14 cellular contexts compared by ENCODE assay signal in genomic region chr16:87864331-87864989, GRCh38. TPM values are rescaled to one million over a fixed set of nuclear protein-coding genes. Genes with fewer than 3 reads are reported as not detected.
DNase-seq lines count a peak whose midpoint lies in the region; ATAC-seq and TF ChIP-seq lines count a peak whose summit lies in the region.
"Had no signal": no experiment of that assay in that cellular context is flagged by ENCODE, and none has a peak within 500 bp of the region (broad histone marks: within the 10 kb centered on the region; RNA-seq: fewer than 3 reads in every experiment).

No MANE protein-coding gene starts in this region.

- H3K27me3 Mint-ChIP-seq in activated naive CD4-positive, alpha-beta T cell treated with anti-CD3 and anti-CD28 coated beads, Interleukin-2, amount 50 U/mL, for 24 hours, result no peaks in the 10 kb centered on the region
- H3K27me3 Mint-ChIP-seq in stimulated activated memory B cell treated with anti-CD40 and anti-IgM and Interleukin-4, amounts not matched to agents 10 μg/mL and 1 μg/mL and 100 μg/mL, for 72 hours, result no peaks in the 10 kb centered on the region

- CTCF ChIA-PET in Panc1 (lab: Charles Lee), result interaction anchor here (0.6 to 1.2 kb wide), 2 partner anchors 86 to 87 kb away, joined by 3 to 6 read pairs; no protein-coding TSS in a partner anchor

- H3K36me3 ChIP-seq in Panc1 (ENCODE audit: control insufficient read depth, insufficient read depth, low read length), result no peaks in the 10 kb centered on the region
- H3K36me3 ChIP-seq in ovary, result no peaks in the 10 kb centered on the region

- H3K27me3 ChIP-seq in Panc1 (ENCODE audit: control insufficient read depth, insufficient read depth, low read length) (no peaks in the 10 kb centered on the region), dorsolateral prefrontal cortex (peaks cover 0 to 3% (median 0%) of the 10 kb centered on the region in 45 donors), ovary (no peaks in the 10 kb centered on the region)

- H3K9me3 Mint-ChIP-seq in activated naive CD4-positive, alpha-beta T cell treated with anti-CD3 and anti-CD28 coated beads, Interleukin-2, amount 50 U/mL, for 24 hours, result no peaks in the 10 kb centered on the region
- no peaks in the 10 kb centered on the region for H3K9me3 Mint-ChIP-seq in stimulated activated memory B cell treated with anti-CD40 and anti-IgM and Interleukin-4, amounts not matched to agents 10 μg/mL and 1 μg/mL and 100 μg/mL, for 72 hours

- DNase-seq in activated naive CD4-positive, alpha-beta T cell treated with Interleukin-2 at 50 U/mL for 16 hours, result no peak
- DNase-seq in Panc1 (ENCODE audit: low read depth, low spot score) (no peak), dorsolateral prefrontal cortex (no peak), ovary (no peak), DMS79 treated with DMSO at 0.1 percent for 48 hours (lab: John Stamatoyannopoulos, UW) (no peak)
- DNase-seq: activated CD8-positive, alpha-beta memory T cell treated with anti-CD3 and anti-CD28 coated beads, Interleukin-2, amount 50 U/mL, for 4 hours; C1 segment of cervical spinal cord; effector memory CD4-positive, alpha-beta T cell; islet precursor cell; NCI-H1048; SHP77 had no signal

- no peak for TF ChIP-seq EP300 in ovary (IDR thresholded peaks at IDR 0.05)

- POLR2A ChIA-PET in Panc1 (lab: Charles Lee), result interaction anchor here (0.9 kb wide), 1 partner anchor 24 kb away, joined by 3 read pairs; no protein-coding TSS in a partner anchor

- peak overlapping the region; percentile 99 for H3K4me3 Mint-ChIP-seq in activated naive CD4-positive, alpha-beta T cell treated with anti-CD3 and anti-CD28 coated beads, Interleukin-2, amount 50 U/mL, for 24 hours
- H3K4me3 Mint-ChIP-seq in stimulated activated memory B cell treated with anti-CD40 and anti-IgM and Interleukin-4, amounts not matched to agents 10 μg/mL and 1 μg/mL and 100 μg/mL, for 72 hours, result no peak overlapping the region

- H3K4me3 ChIP-seq in Panc1 (ENCODE audit: low read depth in 2 of 2, low read length in 2 of 2) (peak overlapping the region; percentile 68 to 81), dorsolateral prefrontal cortex (peak overlapping the region in 51 of 59 donors; percentile 7 to 78 (median 65)), ovary (no peak overlapping the region)

- no peaks in the 10 kb centered on the region for H3K9me3 ChIP-seq in Panc1 (ENCODE audit: control insufficient read depth, insufficient read depth, low read depth, low read length)
- no peaks in the 10 kb centered on the region for H3K9me3 ChIP-seq in ovary

- no peak for TF ChIP-seq POLR2A in ovary (IDR thresholded peaks at IDR 0.05)

- intact Hi-C loops in Panc1 (cut with micrococcal nuclease; ENCODE audit: unreplicated experiment) (no loop called here), dorsolateral prefrontal cortex (cut with DNase I) (no loop called here), ovary (cut with DNase I) (no loop called here)

- H3K36me3 Mint-ChIP-seq in activated naive CD4-positive, alpha-beta T cell treated with anti-CD3 and anti-CD28 coated beads, Interleukin-2, amount 50 U/mL, for 24 hours, result peaks cover 34% of the 10 kb centered on the region
- H3K36me3 Mint-ChIP-seq in stimulated activated memory B cell treated with anti-CD40 and anti-IgM and Interleukin-4, amounts not matched to agents 10 μg/mL and 1 μg/mL and 100 μg/mL, for 72 hours, result peaks cover 25% of the 10 kb centered on the region

- no peak for ATAC-seq in Panc1
- ATAC-seq in stimulated activated memory B cell treated with anti-CD40 and anti-IgM and Interleukin-4, amounts not matched to agents 10 μg/mL and 1 μg/mL and 100 μg/mL, for 72 hours, result no peak
- no peak for ATAC-seq in GM21528 (IDR thresholded peaks at IDR 0.05; ENCODE audit: low FRiP score, unreplicated experiment)

- H3K27ac ChIP-seq in Panc1 (ENCODE audit: low read length) (peak overlapping the region; percentile 65), dorsolateral prefrontal cortex (peak overlapping the region in 32 of 59 donors; percentile 5 to 78 (median 54)), ovary (no peak overlapping the region)

- peaks cover 35% of the 10 kb centered on the region for H3K4me1 Mint-ChIP-seq in activated naive CD4-positive, alpha-beta T cell treated with anti-CD3 and anti-CD28 coated beads, Interleukin-2, amount 50 U/mL, for 24 hours
- H3K4me1 Mint-ChIP-seq in stimulated activated memory B cell treated with anti-CD40 and anti-IgM and Interleukin-4, amounts not matched to agents 10 μg/mL and 1 μg/mL and 100 μg/mL, for 72 hours, result peaks cover 70% of the 10 kb centered on the region

- in situ Hi-C loops in Panc1 (cut with HindIII; ENCODE audit: low pct_unique_long_range_greater_than_20kb, low sequenced_read_pairs), result no loop called here

- H3K27ac Mint-ChIP-seq in activated naive CD4-positive, alpha-beta T cell treated with anti-CD3 and anti-CD28 coated beads, Interleukin-2, amount 50 U/mL, for 24 hours, result peak overlapping the region; percentile 60
- H3K27ac Mint-ChIP-seq in stimulated activated memory B cell treated with anti-CD40 and anti-IgM and Interleukin-4, amounts not matched to agents 10 μg/mL and 1 μg/mL and 100 μg/mL, for 72 hours, result peak overlapping the region; percentile 37

- H3K4me1 ChIP-seq in Panc1 (ENCODE audit: control insufficient read depth, insufficient read depth, low read length) (peaks cover 23% of the 10 kb centered on the region), ovary (ENCODE audit: insufficient read depth) (peaks cover 4% of the 10 kb centered on the region)

- TF ChIP-seq CTCF in Panc1 (IDR thresholded peaks at IDR 0.05) (no peak), dorsolateral prefrontal cortex (IDR thresholded peaks at IDR 0.05 in 54 of 56, conservative IDR thresholded peaks at IDR 0.05 in 2 of 56; ENCODE audit: low read depth in 1 of 56, partially characterized antibody in 56 of 56) (no peak), ovary (IDR thresholded peaks at IDR 0.05) (no peak)

- BruUV-seq in Panc1 (replicated peaks; lab: Mats Ljungman, UMichigan), result no TSS peak

- WGBS in ovary, 3 donors, result 87 to 92% (median 88%) methylated on average over 15 of the region's 15 CpGs

RNA-seq across cellular contexts. Expression of gene SLC7A5, which starts 4.8 kb away (rescaled TPM):
- total RNA-seq in Panc1 (2021; ENCODE audit: unreplicated experiment) (231 TPM), dorsolateral prefrontal cortex (100 to 1,000 TPM in 16 of 120 experiments, 10 to 100 TPM in 104; 37.8 to 157 (median 74.3) TPM), ovary (10 to 100 TPM in 3 of 7 donors, 1 to 10 TPM in 4; 3.1 to 64.3 (median 9.2) TPM)
- 265 TPM for polyA plus RNA-seq in Panc1 (2012; ENCODE audit: insufficient read length)
- polyA plus RNA-seq in ovary, result 10 to 100 TPM in 1 of 2 donors, 1 to 10 TPM in 1; 3.7 to 20.8 TPM

Comparison
In these comparisons a context has a peak if more than half of its experiments do, and no peak if none do; other contexts are left out.
1. H3K27ac ChIP-seq: peak in Panc1 (single experiment) and dorsolateral prefrontal cortex (32 of 59); none in ovary (0 of 2).